ENCODE assay signal across 8 cellular contexts in genomic region chr16:1826691-1827573, GRCh38. TPM values are rescaled to one million over a fixed set of nuclear protein-coding genes. Genes with fewer than 3 reads are reported as not detected.
DNase-seq lines count a peak whose midpoint lies in the region; ATAC-seq and TF ChIP-seq lines count a peak whose summit lies in the region.

TSS of gene FAHD1 (plus strand) at chr16:1827206. CDS start at chr16:1827239, 33 bp downstream.
TSS of gene HAGH (minus strand) at chr16:1826825. CDS start at chr16:1826787, 38 bp downstream.

- no peak for TF ChIP-seq EP300 in transverse colon (IDR thresholded peaks at IDR 0.05; ENCODE audit: low read depth)

- H3K9me3 ChIP-seq in adipocyte (ENCODE audit: control insufficient read depth, low read length) (no peaks in the 10 kb centered on the region), cardiac muscle cell (ENCODE audit: low read depth) (no peaks in the 10 kb centered on the region), transverse colon (no peaks in the 10 kb centered on the region)

- TF ChIP-seq CTCF in GM13976 (IDR thresholded peaks at IDR 0.05; ENCODE audit: borderline replicate concordance, control extremely low read depth, extremely low read depth, insufficient read depth, missing control alignments) (no peak), cardiac muscle cell (IDR thresholded peaks at IDR 0.05; ENCODE audit: low read depth, low read length) (no peak), transverse colon (IDR thresholded peaks at IDR 0.05) (no peak)

- H3K27ac ChIP-seq in cardiac muscle cell (peak within 1 kb of the TSS; percentile 92), transverse colon (peak within 1 kb of the TSS; percentile 80 to 97 (median 94))

- DNase-seq in GM13976 (ENCODE audit: low spot score) (peak; percentile 99), NCI-H1436 treated with DMSO at 0.1 percent for 48 hours (lab: John Stamatoyannopoulos, UW) (peak; percentile 44), T follicular helper cell (ENCODE audit: low read depth) (peak; percentile 82), adipocyte (ENCODE audit: low read depth) (peak; percentile 97), cardiac muscle cell (ENCODE audit: low read depth in 1 of 2, low spot score in 1 of 2) (peak; percentile 93 to 97), pons (ENCODE audit: low spot score) (peak; percentile 84), transverse colon (peak; percentile 94)

- H3K4me1 ChIP-seq in adipocyte (ENCODE audit: control insufficient read depth, insufficient read depth, low read length) (peaks cover 27% of the 10 kb centered on the region), cardiac muscle cell (ENCODE audit: low read depth) (peaks cover 17% of the 10 kb centered on the region), transverse colon (peaks cover 24 to 45% (median 35%) of the 10 kb centered on the region in 4 donors)

- WGBS in transverse colon (ENCODE audit: low coverage in 1 of 2), 2 donors, result 0% methylated on average over 84 of the region's 104 CpGs; no CpG with 5 or more reads in 1 of the 2 donors

- peak within 1 kb of the TSS; percentile 93 for H3K9ac ChIP-seq in adipocyte (ENCODE audit: low read length)

- H3K4me3 ChIP-seq in adipocyte (ENCODE audit: low read length), result peak within 1 kb of the TSS; percentile 98
- peak within 1 kb of the TSS; percentile 83 for H3K4me3 ChIP-seq in cardiac muscle cell
- H3K4me3 ChIP-seq in transverse colon, result peak within 1 kb of the TSS; percentile 62 to 89 (median 68)

- intact Hi-C loops in transverse colon (cut with DNase I; ENCODE audit: low total_unique reads), result no loop called here

- no peaks in the 10 kb centered on the region for H3K27me3 ChIP-seq in adipocyte (replicated peaks; ENCODE audit: control insufficient read depth, insufficient read depth, low read length)
- H3K27me3 ChIP-seq in cardiac muscle cell, result no peaks in the 10 kb centered on the region
- H3K27me3 ChIP-seq in transverse colon, result no peaks in the 10 kb centered on the region

- in situ Hi-C loops in GM13976 (cut with MboI; ENCODE audit: low sequenced_read_pairs, unreplicated experiment), result no loop called here
- in situ Hi-C loops in transverse colon (cut with MboI; ENCODE audit: low pct_ligation_motif_present in 1 of 4, low pct_unique_long_range_greater_than_20kb in 1 of 4, low sequenced_read_pairs in 3 of 4), result no loop called here

- H3K36me3 ChIP-seq in adipocyte (ENCODE audit: control insufficient read depth, insufficient read depth, low read length, severe bottlenecking) (peaks cover 10% of the 10 kb centered on the region), cardiac muscle cell (peaks cover 3% of the 10 kb centered on the region), transverse colon (peaks cover 0 to 7% (median 2%) of the 10 kb centered on the region in 4 donors)

- TF ChIP-seq POLR2A in transverse colon (IDR thresholded peaks at IDR 0.05), result peak; percentile 77

- peak; percentile 79 for ATAC-seq in HG02852 (IDR thresholded peaks at IDR 0.05; ENCODE audit: unreplicated experiment)

RNA-seq across cellular contexts. Expression of gene FAHD1, which starts in this region (rescaled TPM):
- total RNA-seq in cardiac muscle cell, result 73.5 and 129 TPM in 2 replicates
- 48.0 and 55.3 TPM in 2 replicates for polyA plus RNA-seq in cardiac muscle cell
- 100 to 1,000 TPM in 2 of 4 donors, 10 to 100 TPM in 2; 88.0 to 149 (median 104) TPM for total RNA-seq in transverse colon

RNA-seq across cellular contexts. Expression of gene HAGH, which starts in this region (rescaled TPM):
- total RNA-seq in cardiac muscle cell, result 219 and 341 TPM in 2 replicates
- 163 and 169 TPM in 2 replicates for polyA plus RNA-seq in cardiac muscle cell
- total RNA-seq in transverse colon, result 100 to 1,000 TPM in 2 of 4 donors, 10 to 100 TPM in 2; 40.6 to 403 (median 121) TPM

Comparison
In these comparisons a context has a peak if more than half of its experiments do, and no peak if none do; other contexts are left out.
1. Peak in every context shown above with its lines: DNase-seq, ATAC-seq, H3K4me3 ChIP-seq and H3K27ac ChIP-seq.
2. DNase-seq: peak in every context shown above with its lines; median percentile 99 in GM13976; 97 in adipocyte; 95 in cardiac muscle cell; 94 in transverse colon; 84 in pons; 82 in T follicular helper cell; 44 in NCI-H1436 treated with DMSO at 0.1 percent for 48 hours.